Comparison of ENCODE assay signal across 8 cellular contexts in the genomic region with DNA sequence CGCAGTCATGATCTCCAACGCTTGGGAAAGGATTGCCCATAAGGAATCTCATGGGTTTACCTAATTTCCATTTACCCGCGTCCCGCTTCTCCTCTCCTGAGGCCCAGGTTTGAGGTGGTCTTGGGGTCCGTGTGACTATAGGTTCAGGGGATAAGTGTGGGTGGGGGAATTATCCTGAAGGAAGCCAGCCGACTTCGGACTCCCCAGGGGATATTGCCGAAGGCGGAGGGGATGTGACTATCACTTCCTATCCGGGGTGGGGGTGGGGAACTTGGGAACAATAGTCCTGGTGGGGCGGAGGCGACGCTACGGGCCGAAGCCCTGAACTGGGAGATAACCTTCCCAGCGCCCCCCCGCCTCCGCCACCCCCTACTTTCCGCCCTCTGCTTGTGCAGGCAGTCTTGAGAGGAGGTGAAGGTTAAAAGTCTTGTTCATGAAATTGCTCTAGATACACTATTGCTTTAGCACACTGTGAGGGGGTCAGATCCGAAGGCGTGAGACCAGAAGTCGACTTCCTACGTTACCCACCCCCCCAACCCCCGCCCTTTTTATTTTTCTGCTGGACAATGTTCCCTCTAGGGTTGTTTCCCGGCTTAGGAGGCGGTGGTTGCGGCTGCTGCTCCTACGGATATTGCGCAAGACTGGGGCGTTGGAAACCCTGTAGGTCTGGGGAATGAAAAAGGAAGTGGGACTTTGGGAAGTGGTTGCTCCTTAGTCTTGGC. TPM values are rescaled to one million over a fixed set of nuclear protein-coding genes. Genes with fewer than 3 reads are reported as not detected.
DNase-seq lines count a peak whose midpoint lies in the region; TF ChIP-seq lines count a peak whose summit lies in the region.

No MANE protein-coding gene starts in this region.

- H3K27ac ChIP-seq in muscle layer of duodenum (ENCODE audit: low read length) (peak overlapping the region; percentile 99), urinary bladder (ENCODE audit: low read depth) (peak overlapping the region; percentile 83)

- H3K4me1 ChIP-seq in muscle layer of duodenum (ENCODE audit: control insufficient read depth in 1 of 2, insufficient read depth in 2 of 2, low read length in 2 of 2) (peaks cover 0 to 32% of the 10 kb centered on the region in 2 donors), urinary bladder (ENCODE audit: insufficient read depth) (no peaks in the 10 kb centered on the region)

- DNase-seq in AG08396 (ENCODE audit: low spot score) (peak; percentile 76), NCI-H2171 (lab: John Stamatoyannopoulos, UW) (peak; percentile 70), fibroblast of peridontal ligament (ENCODE audit: extremely low read depth) (peak; percentile 91), mesenteric fat pad (ENCODE audit: low spot score) (no peak)
- peak; percentile 15 for DNase-seq in activated CD4-positive, alpha-beta memory T cell treated with anti-CD3 and anti-CD28 coated beads for 36 hours

- POLR2A ChIA-PET in activated CD4-positive, alpha-beta memory T cell treated with anti-CD3 and anti-CD28 coated beads for 36 hours (lab: Charles Lee): no interaction called here

- no peaks in the 10 kb centered on the region for H3K36me3 Mint-ChIP-seq in activated CD4-positive, alpha-beta memory T cell treated with anti-CD3 and anti-CD28 coated beads for 36 hours

- no peaks in the 10 kb centered on the region for H3K27me3 Mint-ChIP-seq in activated CD4-positive, alpha-beta memory T cell treated with anti-CD3 and anti-CD28 coated beads for 36 hours

- WGBS in urinary bladder: under 1% methylated on average over 31 of the region's 31 CpGs

- H3K27me3 ChIP-seq in muscle layer of duodenum (ENCODE audit: low read depth, low read length): no peaks in the 10 kb centered on the region

- no peaks in the 10 kb centered on the region for H3K9me3 Mint-ChIP-seq in activated CD4-positive, alpha-beta memory T cell treated with anti-CD3 and anti-CD28 coated beads for 36 hours

- H3K36me3 ChIP-seq in muscle layer of duodenum (ENCODE audit: control insufficient read depth in 1 of 2, insufficient read depth in 2 of 2, low read length in 2 of 2) (peaks cover 0 to 12% of the 10 kb centered on the region in 2 donors), urinary bladder (ENCODE audit: insufficient read depth) (no peaks in the 10 kb centered on the region)

- peak overlapping the region; percentile 62 for H3K27ac Mint-ChIP-seq in activated CD4-positive, alpha-beta memory T cell treated with anti-CD3 and anti-CD28 coated beads for 36 hours

- TF ChIP-seq CTCF in GM12875 (IDR thresholded peaks at IDR 0.05; ENCODE audit: borderline replicate concordance, insufficient read depth, low read depth, low read length): no peak

- CTCF ChIA-PET in activated CD4-positive, alpha-beta memory T cell treated with anti-CD3 and anti-CD28 coated beads for 36 hours (lab: Charles Lee): no interaction called here

- H3K9me3 ChIP-seq in muscle layer of duodenum (ENCODE audit: control insufficient read depth in 1 of 2, low read length in 2 of 2): no peaks in the 10 kb centered on the region

- peak overlapping the region; percentile 96 for H3K4me3 ChIP-seq in GM12875 (ENCODE audit: low read depth, low read length)
- H3K4me3 ChIP-seq in muscle layer of duodenum (ENCODE audit: low read depth in 1 of 2, low read length in 2 of 2): peak overlapping the region; percentile 97 to 99
- H3K4me3 ChIP-seq in urinary bladder (ENCODE audit: low read depth, low read length): peak overlapping the region; percentile 87

- H3K4me3 Mint-ChIP-seq in activated CD4-positive, alpha-beta memory T cell treated with anti-CD3 and anti-CD28 coated beads for 36 hours: peak overlapping the region; percentile 84

- intact Hi-C loops in activated CD4-positive, alpha-beta memory T cell treated with anti-CD3 and anti-CD28 coated beads for 36 hours (cut with micrococcal nuclease): loop anchor here (5.0 kb wide), 2 partner anchors 219 to 484 kb away; no protein-coding TSS in a partner anchor

- peaks cover 26% of the 10 kb centered on the region for H3K4me1 Mint-ChIP-seq in activated CD4-positive, alpha-beta memory T cell treated with anti-CD3 and anti-CD28 coated beads for 36 hours (ENCODE audit: low read depth)

RNA-seq across cellular contexts. Expression of gene PTPN12, which starts 1.3 kb away (rescaled TPM):
- 10 to 100 TPM in 1 of 2 experiments, 1 to 10 TPM in 1; 9.6 to 12.1 TPM for total RNA-seq in activated CD4-positive, alpha-beta memory T cell treated with anti-CD3 and anti-CD28 coated beads for 36 hours
- total RNA-seq in urinary bladder (136 TPM), mesenteric fat pad (111 TPM)
- polyA plus RNA-seq in urinary bladder: 54.7 TPM
